ENCODE assay signal across 8 cellular contexts in the genomic region with DNA sequence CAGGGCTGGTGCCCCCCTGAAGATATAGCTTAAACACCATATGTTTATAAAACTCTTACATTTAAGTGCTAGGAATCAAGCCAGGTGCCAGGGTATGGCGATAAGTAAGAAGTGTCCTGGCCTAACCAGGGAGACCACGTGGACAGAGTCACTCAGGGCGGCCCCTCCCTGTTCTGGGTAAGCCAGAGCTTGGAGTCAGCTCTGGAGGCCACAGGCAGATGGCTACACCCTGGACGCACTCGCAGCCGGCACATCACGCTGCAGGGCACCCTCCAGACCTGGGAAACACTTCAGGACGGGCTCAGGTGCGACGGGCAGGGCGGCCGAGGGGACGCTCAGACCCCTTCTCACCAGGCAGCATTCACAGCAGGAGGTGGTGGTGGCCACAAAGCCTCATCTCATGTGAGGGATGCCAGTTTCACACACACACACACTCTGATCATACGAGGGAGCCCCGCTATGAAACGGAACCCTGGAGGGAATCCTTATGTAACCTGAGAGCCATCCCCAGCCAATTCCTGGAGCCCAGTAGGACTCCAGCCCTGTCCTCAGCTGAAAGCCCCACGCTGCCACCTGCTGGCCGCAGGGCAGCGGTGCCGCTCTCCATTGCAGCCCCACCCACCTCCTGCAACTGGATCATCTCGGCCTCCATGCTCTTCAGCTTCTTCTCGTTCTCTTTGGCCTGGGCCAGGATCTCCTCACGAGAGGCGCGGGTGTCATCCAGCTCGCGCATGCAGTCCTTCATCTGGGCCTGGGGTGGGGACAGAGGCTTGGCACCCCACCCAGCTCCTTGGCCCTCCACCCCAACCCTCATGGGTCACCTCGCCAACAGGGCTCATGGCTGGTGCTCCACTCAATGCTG. TPM values are rescaled to one million over a fixed set of nuclear protein-coding genes. Genes with fewer than 3 reads are reported as not detected.
DNase-seq lines count a peak whose midpoint lies in the region; ATAC-seq and TF ChIP-seq lines count a peak whose summit lies in the region.

No MANE protein-coding gene starts in this region.

- TF ChIP-seq CTCF in SU-DHL-6 (IDR thresholded peaks at IDR 0.05; ENCODE audit: insufficient read depth, low read length, poor library complexity, severe bottlenecking) (peak; percentile 76), heart right ventricle (IDR thresholded peaks at IDR 0.05) (peak; percentile 71 to 95 (median 92)), psoas muscle (IDR thresholded peaks at IDR 0.05) (peak; percentile 87), uterus (IDR thresholded peaks at IDR 0.05) (peak; percentile 72 to 92 (median 82))

- H3K27me3 ChIP-seq in SU-DHL-6 (ENCODE audit: low read length) (no peaks in the 10 kb centered on the region), adipocyte (replicated peaks; ENCODE audit: control insufficient read depth, insufficient read depth, low read length) (no peaks in the 10 kb centered on the region), heart right ventricle (no peaks in the 10 kb centered on the region), psoas muscle (ENCODE audit: insufficient read depth in 3 of 3, low read length in 2 of 3) (no peaks in the 10 kb centered on the region), uterus (no peaks in the 10 kb centered on the region)

- H3K4me1 ChIP-seq in adipocyte (ENCODE audit: control insufficient read depth, insufficient read depth, low read length) (peaks cover 10% of the 10 kb centered on the region), heart right ventricle (peaks cover 0 to 32% (median 13%) of the 10 kb centered on the region in 9 donors), psoas muscle (no peaks in the 10 kb centered on the region), uterus (no peaks in the 10 kb centered on the region)

- H3K9me2 ChIP-seq in SU-DHL-6 (replicated peaks; ENCODE audit: insufficient read depth, low read length): no peaks in the 10 kb centered on the region

- no peak overlapping the region for H3K4me3 ChIP-seq in SU-DHL-6 (ENCODE audit: insufficient read depth, low read length, poor library complexity, severe bottlenecking)
- H3K4me3 ChIP-seq in adipocyte (ENCODE audit: low read length): no peak overlapping the region
- H3K4me3 ChIP-seq in heart right ventricle: no peak overlapping the region
- no peak overlapping the region for H3K4me3 ChIP-seq in psoas muscle
- no peak overlapping the region for H3K4me3 ChIP-seq in uterus

- H3K79me2 ChIP-seq in SU-DHL-6 (ENCODE audit: insufficient read depth, low read length): no peaks in the 10 kb centered on the region

- DNase-seq in EL (peak; percentile 71), LoVo (ENCODE audit: low spot score) (peak; percentile 45), adipocyte (ENCODE audit: low read depth) (peak; percentile 84), heart right ventricle (peak; percentile 72 to 79), psoas muscle (peak; percentile 83 to 90), uterus (peak; percentile 78 to 88)

- intact Hi-C loops in heart right ventricle (cut with DNase I): no loop called here
- intact Hi-C loops in psoas muscle (cut with DNase I): loop anchor here in 1 of 2 donors (5.0 kb wide), 1 partner anchor 144 kb away; no protein-coding TSS in a partner anchor
- intact Hi-C loops in uterus (cut with DNase I; ENCODE audit: low total_unique reads): no loop called here

- H3K36me3 ChIP-seq in SU-DHL-6 (ENCODE audit: low read length): peaks cover 10% of the 10 kb centered on the region
- peaks cover 82% of the 10 kb centered on the region for H3K36me3 ChIP-seq in adipocyte (ENCODE audit: control insufficient read depth, insufficient read depth, low read length, severe bottlenecking)
- peaks cover 22 to 98% (median 82%) of the 10 kb centered on the region in 9 donors for H3K36me3 ChIP-seq in heart right ventricle
- peaks cover 13 to 90% of the 10 kb centered on the region in 2 donors for H3K36me3 ChIP-seq in psoas muscle (ENCODE audit: insufficient read depth in 1 of 2, low read depth in 1 of 2)
- no peaks in the 10 kb centered on the region for H3K36me3 ChIP-seq in uterus

- no peaks in the 10 kb centered on the region for H3F3A ChIP-seq in SU-DHL-6 (ENCODE audit: insufficient read depth)

- TF ChIP-seq POLR2A in uterus (IDR thresholded peaks at IDR 0.05): no peak

- H4K20me1 ChIP-seq in SU-DHL-6 (ENCODE audit: low read depth, low read length): no peaks in the 10 kb centered on the region

- no peak overlapping the region for H3K9ac ChIP-seq in SU-DHL-6 (ENCODE audit: low read length)
- peak overlapping the region; percentile 62 for H3K9ac ChIP-seq in adipocyte (ENCODE audit: low read length)

- ATAC-seq in heart right ventricle (peak; percentile 78 to 89 (median 86)), psoas muscle (peak; percentile 86 to 95 (median 92)), HG03520 (IDR thresholded peaks at IDR 0.05; ENCODE audit: unreplicated experiment) (no peak)

- H3K27ac ChIP-seq in SU-DHL-6 (ENCODE audit: low read depth, low read length): no peak overlapping the region
- peak overlapping the region in 9 of 10 donors; percentile 31 to 73 (median 67) for H3K27ac ChIP-seq in heart right ventricle
- no peak overlapping the region for H3K27ac ChIP-seq in psoas muscle
- peak overlapping the region; percentile 57 to 70 for H3K27ac ChIP-seq in uterus

- 54 to 58% methylated on average over 28 of the region's 28 CpGs for WGBS in heart right ventricle, 2 donors
- WGBS in psoas muscle, 3 donors: 32 to 50% (median 39%) methylated on average over 27 to 28 of the region's 28 CpGs

- H3K9me3 ChIP-seq in SU-DHL-6 (ENCODE audit: insufficient read depth, low read length) (no peaks in the 10 kb centered on the region), adipocyte (ENCODE audit: control insufficient read depth, low read length) (no peaks in the 10 kb centered on the region), heart right ventricle (no peaks in the 10 kb centered on the region), psoas muscle (no peaks in the 10 kb centered on the region), uterus (no peaks in the 10 kb centered on the region)

- no peak overlapping the region for H2AFZ ChIP-seq in SU-DHL-6 (ENCODE audit: low read depth, low read length, severe bottlenecking)

- H3K4me2 ChIP-seq in SU-DHL-6 (ENCODE audit: low read depth, low read length, poor library complexity, severe bottlenecking): no peak overlapping the region

RNA-seq across cellular contexts. Expression of gene APOL1, which starts 33.4 kb away (rescaled TPM):
- total RNA-seq in heart right ventricle (100 to 1,000 TPM in 1 of 10 donors, 10 to 100 TPM in 8, 1 to 10 TPM in 1; 9.8 to 121 (median 16.4) TPM), psoas muscle (10 to 100 TPM in 3 of 4 donors, 1 to 10 TPM in 1; 5.7 to 16.3 (median 13.5) TPM), uterus (10 to 100 TPM in 3 of 4 donors, 1 to 10 TPM in 1; 9.8 to 89.7 (median 19.9) TPM)
- polyA plus RNA-seq in heart right ventricle (10 to 100 TPM; 18.3 to 18.7 TPM), psoas muscle (1 to 10 TPM; 5.3 to 6.0 (median 5.8) TPM)

RNA-seq across cellular contexts. Expression of gene APOL2, which starts 47.0 kb away (rescaled TPM):
- 100 to 1,000 TPM in 1 of 10 donors, 10 to 100 TPM in 9; 30.9 to 215 (median 53.3) TPM for total RNA-seq in heart right ventricle
- 10 to 100 TPM; 28.6 to 55.5 TPM for polyA plus RNA-seq in heart right ventricle
- 10 to 100 TPM; 24.4 to 54.7 (median 43.6) TPM for total RNA-seq in psoas muscle
- polyA plus RNA-seq in psoas muscle: 10 to 100 TPM; 17.5 to 52.2 (median 26.8) TPM
- total RNA-seq in uterus: 10 to 100 TPM; 15.6 to 96.2 (median 60.3) TPM

Comparison
In these comparisons a context has a peak if more than half of its experiments do, and no peak if none do; other contexts are left out.
1. H3K27ac ChIP-seq: peak in heart right ventricle (9 of 10) and uterus (2 of 2); none in SU-DHL-6 (single experiment) and psoas muscle (single experiment).
2. Peak in every context shown above with its lines, with median percentiles within 50 percentile points of each other: DNase-seq and CTCF ChIP-seq.